29 cellular contexts compared by ENCODE assay signal in genomic region chr2:185127412-185127811, GRCh38.
DNase-seq lines count a peak whose midpoint lies in the region; ATAC-seq and TF ChIP-seq lines count a peak whose summit lies in the region.
"Had no signal": no experiment of that assay in that cellular context is flagged by ENCODE, and none has a peak within 500 bp of the region (broad histone marks: within the 10 kb centered on the region; RNA-seq: fewer than 3 reads in every experiment).

No MANE protein-coding gene starts in this region.

- in situ Hi-C loops in Caki2 (cut with HindIII; ENCODE audit: low pct_unique_long_range_greater_than_20kb, low sequenced_read_pairs) = no loop called here

- peak; percentile 23 for DNase-seq in Caki2 (ENCODE audit: low read depth)
- peak; percentile 39 for DNase-seq in HS-5 (ENCODE audit: low read depth)
- peak; percentile 2 for DNase-seq in RWPE1 (ENCODE audit: low spot score)
- DNase-seq in fibroblast of peridontal ligament (ENCODE audit: extremely low read depth) = peak; percentile 7
- no peak for DNase-seq in NCI-H1048 (lab: John Stamatoyannopoulos, UW)
- no peak for DNase-seq in effector memory CD8-positive, alpha-beta T cell
- DNase-seq in T1000 (lab: John Stamatoyannopoulos, UW) = no peak
- DNase-seq in activated gamma-delta T cell (lab: John Stamatoyannopoulos, UW) = no peak
- DNase-seq: activated CD8-positive, alpha-beta T cell treated with anti-CD3 and anti-CD28 coated beads, Interleukin-2, amount 10 ng/mL, durations not matched to agents 7 days and 5 days; activated effector memory CD4-positive, alpha-beta T cell treated with Interleukin-2 at 50 U/mL for 16 hours; activated naive CD8-positive, alpha-beta T cell treated with anti-CD3 and anti-CD28 coated beads, Interleukin-2, amount 10 ng/mL, durations not matched to agents 7 days and 5 days; cerebellar nuclear complex; heart right ventricle; Kasumi-1; left colon; NCI-H1092; NCI-H1694 treated with DMSO at 0.1 percent for 48 hours; NCI-H2227 treated with DMSO at 0.1 percent for 48 hours; posterior cingulate gyrus; right lobe of liver; stimulated activated CD4-positive, alpha-beta T cell treated with anti-CD3 and anti-CD28 coated beads, Interleukin-4, amount 100 ng/mL, for 24 hours; substantia nigra; T-helper 17 cell; upper lobe of left lung had no signal

- H3K9me3 Mint-ChIP-seq in effector memory CD8-positive, alpha-beta T cell = peaks cover 10 to 18% of the 10 kb centered on the region in 2 donors
- H3K9me3 Mint-ChIP-seq: neural progenitor cell had no signal

- H3K27ac ChIP-seq in RWPE1 = no peak overlapping the region
- H3K27ac ChIP-seq: foreskin keratinocyte, heart right ventricle, neural progenitor cell, right lobe of liver, upper lobe of left lung had no signal

- H3K4me3 Mint-ChIP-seq in effector memory CD8-positive, alpha-beta T cell = no peak overlapping the region
- H3K4me3 Mint-ChIP-seq: activated CD8-positive, alpha-beta T cell treated with anti-CD3 and anti-CD28 coated beads, Interleukin-2, amount 10 ng/mL, durations not matched to agents 7 days and 5 days; activated naive CD8-positive, alpha-beta T cell treated with anti-CD3 and anti-CD28 coated beads, Interleukin-2, amount 10 ng/mL, durations not matched to agents 7 days and 5 days; neural progenitor cell; stimulated activated effector memory CD8-positive, alpha-beta T cell treated with anti-CD3 and anti-CD28 coated beads, Interleukin-12 subunit alpha, Interleukin-12 subunit beta, amount 100 ng/mL, for 72 hours; T-helper 17 cell had no signal

- POLR2A ChIA-PET in RWPE1 (lab: Yijun Ruan, JAX; ENCODE audit: low non-redundant PET) = no interaction called here

- no peaks in the 10 kb centered on the region for H3K27me3 Mint-ChIP-seq in effector memory CD8-positive, alpha-beta T cell
- H3K27me3 Mint-ChIP-seq: activated naive CD8-positive, alpha-beta T cell treated with anti-CD3 and anti-CD28 coated beads, Interleukin-2, amount 10 ng/mL, durations not matched to agents 7 days and 5 days; T-helper 17 cell had no signal

- no peak overlapping the region for H3K27ac Mint-ChIP-seq in effector memory CD8-positive, alpha-beta T cell
- H3K27ac Mint-ChIP-seq: activated CD8-positive, alpha-beta T cell treated with anti-CD3 and anti-CD28 coated beads, Interleukin-2, amount 10 ng/mL, durations not matched to agents 7 days and 5 days; activated naive CD8-positive, alpha-beta T cell treated with anti-CD3 and anti-CD28 coated beads, Interleukin-2, amount 10 ng/mL, durations not matched to agents 7 days and 5 days; neural progenitor cell; stimulated activated effector memory CD8-positive, alpha-beta T cell treated with anti-CD3 and anti-CD28 coated beads, Interleukin-12 subunit alpha, Interleukin-12 subunit beta, amount 100 ng/mL, for 72 hours; T-helper 17 cell had no signal

- ATAC-seq in effector memory CD8-positive, alpha-beta T cell (replicated peaks) = no peak
- ATAC-seq: activated CD8-positive, alpha-beta T cell treated with anti-CD3 and anti-CD28 coated beads, Interleukin-2, amount 10 ng/mL, durations not matched to agents 7 days and 5 days; foreskin keratinocyte; heart right ventricle; left colon; right lobe of liver; Right ventricle myocardium inferior; SK-N-SH treated with all-trans-retinoic acid at 6 μM for 48 hours; stimulated activated effector memory CD8-positive, alpha-beta T cell treated with anti-CD3 and anti-CD28 coated beads, Interleukin-12 subunit alpha, Interleukin-12 subunit beta, amount 100 ng/mL, for 72 hours; T-helper 17 cell had no signal

- H3K4me1 Mint-ChIP-seq in effector memory CD8-positive, alpha-beta T cell (ENCODE audit: low read depth in 2 of 2) = no peaks in the 10 kb centered on the region
- H3K4me1 Mint-ChIP-seq: activated naive CD8-positive, alpha-beta T cell treated with anti-CD3 and anti-CD28 coated beads, Interleukin-2, amount 10 ng/mL, durations not matched to agents 7 days and 5 days; neural progenitor cell; stimulated activated effector memory CD8-positive, alpha-beta T cell treated with anti-CD3 and anti-CD28 coated beads, Interleukin-12 subunit alpha, Interleukin-12 subunit beta, amount 100 ng/mL, for 72 hours; T-helper 17 cell had no signal

- CTCF ChIA-PET in RWPE1 (lab: Yijun Ruan, JAX) = interaction anchor here (0.6 kb wide), 1 partner anchor 1579 kb away, joined by 4 read pairs; no protein-coding TSS in a partner anchor

- no peak for TF ChIP-seq CTCF in RWPE1 (conservative IDR thresholded peaks at IDR 0.05; ENCODE audit: low read depth)

- H3K36me3 Mint-ChIP-seq in effector memory CD8-positive, alpha-beta T cell (ENCODE audit: insufficient read depth) = no peaks in the 10 kb centered on the region
- H3K36me3 Mint-ChIP-seq: activated naive CD8-positive, alpha-beta T cell treated with anti-CD3 and anti-CD28 coated beads, Interleukin-2, amount 10 ng/mL, durations not matched to agents 7 days and 5 days; neural progenitor cell; stimulated activated effector memory CD8-positive, alpha-beta T cell treated with anti-CD3 and anti-CD28 coated beads, Interleukin-12 subunit alpha, Interleukin-12 subunit beta, amount 100 ng/mL, for 72 hours had no signal

Comparison
In these comparisons a context has a peak if more than half of its experiments do, and no peak if none do; other contexts are left out.
1. DNase-seq: peak in Caki2 (single experiment), HS-5 (single experiment), RWPE1 (single experiment) and fibroblast of peridontal ligament (single experiment); none in NCI-H1048 (single experiment), effector memory CD8-positive, alpha-beta T cell (0 of 3), T1000 (single experiment) and activated gamma-delta T cell (single experiment).